ENCODE assay signal across 16 cellular contexts in the genomic region with DNA sequence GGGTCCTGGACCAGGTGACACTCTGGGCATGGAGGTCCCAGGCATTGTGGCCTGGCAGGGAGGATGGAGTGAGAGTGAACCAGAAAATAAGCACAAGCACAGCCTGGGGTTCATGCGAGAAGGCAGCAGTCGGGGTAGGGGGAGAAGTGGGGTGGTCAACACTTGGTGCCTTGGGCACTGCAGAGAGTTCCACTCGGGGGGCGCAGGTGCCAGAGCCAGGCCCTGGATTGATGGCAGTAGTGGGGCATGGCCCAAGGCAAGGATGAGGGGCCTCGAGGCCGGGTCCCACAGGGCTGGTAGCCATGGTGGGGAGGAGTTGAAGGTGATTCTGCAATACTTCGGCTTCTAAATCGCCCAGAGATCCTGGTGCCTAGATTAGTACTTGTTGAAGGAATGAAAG.
A peak's percentile ranks its signal among the peaks of the same experiment; 100 is the strongest.
DNase-seq lines count a peak whose midpoint lies in the region; ATAC-seq and TF ChIP-seq lines count a peak whose summit lies in the region.
"Had no signal": no experiment of that assay in that cellular context is flagged by ENCODE, and none has a peak within 500 bp of the region (broad histone marks: within the 10 kb centered on the region; RNA-seq: fewer than 3 reads in every experiment).

No MANE protein-coding gene starts in this region.

- H3K4ac ChIP-seq in neuronal stem cell (ENCODE audit: low read length) = no peak overlapping the region

- WGBS in right cardiac atrium = 89% methylated on average over 8 of the region's 8 CpGs
- WGBS in heart right ventricle, 2 donors = 84 to 93% methylated on average over 8 of the region's 8 CpGs
- WGBS in neuronal stem cell (ENCODE audit: extremely low coverage in 2 of 2, insufficient read length in 2 of 2, insufficient replicate concordance in 1 of 2), 2 donors = no CpG with 5 or more reads among the region's 8 CpGs

- DNase-seq in right cardiac atrium (peak in 2 of 3 donors; percentile 21 to 32), heart right ventricle (no peak), memory B cell (ENCODE audit: low spot score in 2 of 2) (no peak), neuronal stem cell (ENCODE audit: low spot score) (no peak), HEK293T (ENCODE audit: extremely low spot score) (no peak)
- no peak for DNase-seq in activated T-helper 2 cell treated with anti-CD3 and anti-CD28 coated beads, Interferon-gamma antibody, Interleukin-2, Interleukin-4, amounts not matched to agents 10 μg/mL and 5 μg/mL and 100 μg/mL, durations not matched to agents 14 hours and 24 hours and 36 hours (ENCODE audit: low spot score)
- DNase-seq: C1 segment of cervical spinal cord, Calu3, COR-L47, DMS53, DMS79 treated with DMSO at 0.1 percent for 48 hours, GF-D8, GOT3, HCEC 1CT had no signal

- H3K36me3 ChIP-seq in heart right ventricle (no peaks in the 10 kb centered on the region), neuronal stem cell (replicated peaks in 1 of 2; ENCODE audit: control insufficient read depth in 2 of 2, insufficient read depth in 2 of 2, low read length in 2 of 2) (no peaks in the 10 kb centered on the region)

- no peak overlapping the region for H2BK15ac ChIP-seq in neuronal stem cell (ENCODE audit: low read length)

- TF ChIP-seq CTCF in heart right ventricle (IDR thresholded peaks at IDR 0.05) = no peak

- no peak overlapping the region for H3K4me3 Mint-ChIP-seq in memory B cell
- no peak overlapping the region for H3K4me3 Mint-ChIP-seq in activated T-helper 2 cell treated with anti-CD3 and anti-CD28 coated beads, Interferon-gamma antibody, Interleukin-2, Interleukin-4, amounts not matched to agents 10 μg/mL and 5 μg/mL and 100 μg/mL, durations not matched to agents 14 hours and 24 hours and 36 hours (ENCODE audit: low read depth)
- H3K4me3 Mint-ChIP-seq: CD4-positive, alpha-beta memory T cell had no signal

- peak overlapping the region; percentile 53 for H3K18ac ChIP-seq in neuronal stem cell (ENCODE audit: low read length)

- H3K4me1 Mint-ChIP-seq in memory B cell = peaks cover 2% of the 10 kb centered on the region
- no peaks in the 10 kb centered on the region for H3K4me1 Mint-ChIP-seq in activated T-helper 2 cell treated with anti-CD3 and anti-CD28 coated beads, Interferon-gamma antibody, Interleukin-2, Interleukin-4, amounts not matched to agents 10 μg/mL and 5 μg/mL and 100 μg/mL, durations not matched to agents 14 hours and 24 hours and 36 hours (ENCODE audit: low read depth)

- H3K4me1 ChIP-seq in right cardiac atrium (ENCODE audit: control insufficient read depth, insufficient read depth, low read length) = no peaks in the 10 kb centered on the region
- no peaks in the 10 kb centered on the region for H3K4me1 ChIP-seq in heart right ventricle
- H3K4me1 ChIP-seq in neuronal stem cell (ENCODE audit: control insufficient read depth in 2 of 2, insufficient read depth in 1 of 2, low read depth in 1 of 2, low read length in 2 of 2) = peaks cover 0 to 5% of the 10 kb centered on the region in 2 donors

- ATAC-seq in right cardiac atrium = no peak
- no peak for ATAC-seq in heart right ventricle
- ATAC-seq in memory B cell (ENCODE audit: low read depth) = no peak
- no peak for ATAC-seq in GM18511 (IDR thresholded peaks at IDR 0.05; ENCODE audit: unreplicated experiment)

- no peak overlapping the region for H4K8ac ChIP-seq in neuronal stem cell (ENCODE audit: low read depth, low read length)

- CTCF ChIA-PET in HEK293T (lab: Yijun Ruan, JAX) = no interaction called here

- no peak overlapping the region for H3K4me3 ChIP-seq in right cardiac atrium (ENCODE audit: low read length)
- no peak overlapping the region for H3K4me3 ChIP-seq in heart right ventricle
- no peak overlapping the region for H3K4me3 ChIP-seq in neuronal stem cell (ENCODE audit: low read length in 2 of 2)

- H2AFZ ChIP-seq in neuronal stem cell (ENCODE audit: low read length) = no peak overlapping the region

- peaks cover 13% of the 10 kb centered on the region for H3K36me3 Mint-ChIP-seq in memory B cell
- H3K36me3 Mint-ChIP-seq in activated T-helper 2 cell treated with anti-CD3 and anti-CD28 coated beads, Interferon-gamma antibody, Interleukin-2, Interleukin-4, amounts not matched to agents 10 μg/mL and 5 μg/mL and 100 μg/mL, durations not matched to agents 14 hours and 24 hours and 36 hours (ENCODE audit: low read depth) = no peaks in the 10 kb centered on the region

- H3K9me3 ChIP-seq in right cardiac atrium (ENCODE audit: control insufficient read depth, low read length) = no peaks in the 10 kb centered on the region
- no peaks in the 10 kb centered on the region for H3K9me3 ChIP-seq in heart right ventricle
- no peaks in the 10 kb centered on the region for H3K9me3 ChIP-seq in neuronal stem cell (replicated peaks in 1 of 2; ENCODE audit: control insufficient read depth in 2 of 2, insufficient read depth in 1 of 2, low read depth in 1 of 2, low read length in 2 of 2)

- no peak overlapping the region for H2BK12ac ChIP-seq in neuronal stem cell (ENCODE audit: low read length)

- intact Hi-C loops in right cardiac atrium (cut with DNase I) (no loop called here), heart right ventricle (cut with DNase I) (no loop called here)
- intact Hi-C loops in activated T-helper 2 cell treated with anti-CD3 and anti-CD28 coated beads, Interferon-gamma antibody, Interleukin-2, Interleukin-4, amounts not matched to agents 10 μg/mL and 5 μg/mL and 100 μg/mL, durations not matched to agents 14 hours and 24 hours and 36 hours (cut with micrococcal nuclease) = no loop called here

- H3K4me2 ChIP-seq in neuronal stem cell (ENCODE audit: insufficient read depth, low read length, poor library complexity, severe bottlenecking) = no peak overlapping the region

- POLR2A ChIA-PET in HEK293T (lab: Yijun Ruan, JAX) = no interaction called here

- H4K91ac ChIP-seq in neuronal stem cell (ENCODE audit: low read depth, low read length, poor library complexity) = no peak overlapping the region

- peak overlapping the region; percentile 72 for H3K27ac Mint-ChIP-seq in memory B cell
- H3K27ac Mint-ChIP-seq in activated T-helper 2 cell treated with anti-CD3 and anti-CD28 coated beads, Interferon-gamma antibody, Interleukin-2, Interleukin-4, amounts not matched to agents 10 μg/mL and 5 μg/mL and 100 μg/mL, durations not matched to agents 14 hours and 24 hours and 36 hours = no peak overlapping the region

- H3K14ac ChIP-seq in neuronal stem cell (ENCODE audit: low read length) = peak overlapping the region; percentile 63

- no peak overlapping the region for H3K23ac ChIP-seq in neuronal stem cell (ENCODE audit: low read depth, low read length, poor library complexity)

- H3K27me3 Mint-ChIP-seq in memory B cell = no peaks in the 10 kb centered on the region
- no peaks in the 10 kb centered on the region for H3K27me3 Mint-ChIP-seq in activated T-helper 2 cell treated with anti-CD3 and anti-CD28 coated beads, Interferon-gamma antibody, Interleukin-2, Interleukin-4, amounts not matched to agents 10 μg/mL and 5 μg/mL and 100 μg/mL, durations not matched to agents 14 hours and 24 hours and 36 hours (ENCODE audit: low read depth)
- H3K27me3 Mint-ChIP-seq: CD4-positive, alpha-beta memory T cell had no signal

- no peak overlapping the region for H2BK120ac ChIP-seq in neuronal stem cell (ENCODE audit: low read depth, low read length)

- H2AK5ac ChIP-seq in neuronal stem cell (ENCODE audit: low read depth, low read length) = no peak overlapping the region

- H3K9me3 Mint-ChIP-seq in memory B cell = no peaks in the 10 kb centered on the region
- no peaks in the 10 kb centered on the region for H3K9me3 Mint-ChIP-seq in activated T-helper 2 cell treated with anti-CD3 and anti-CD28 coated beads, Interferon-gamma antibody, Interleukin-2, Interleukin-4, amounts not matched to agents 10 μg/mL and 5 μg/mL and 100 μg/mL, durations not matched to agents 14 hours and 24 hours and 36 hours

- H3K27me3 ChIP-seq in right cardiac atrium (ENCODE audit: control insufficient read depth, insufficient read depth) (no peaks in the 10 kb centered on the region), heart right ventricle (no peaks in the 10 kb centered on the region), neuronal stem cell (ENCODE audit: control insufficient read depth in 3 of 3, insufficient read depth in 3 of 3, low read depth in 1 of 3, low read length in 3 of 3) (no peaks in the 10 kb centered on the region)

- no peak overlapping the region for H3K9ac ChIP-seq in neuronal stem cell (ENCODE audit: low read depth, low read length, poor library complexity)

- H3K27ac ChIP-seq in right cardiac atrium (ENCODE audit: low read length) (no peak overlapping the region), heart right ventricle (no peak overlapping the region), neuronal stem cell (replicated peaks; ENCODE audit: low read length) (no peak overlapping the region)

- H2BK5ac ChIP-seq in neuronal stem cell (ENCODE audit: low read length) = no peak overlapping the region

- H3K79me1 ChIP-seq in neuronal stem cell (ENCODE audit: low read depth, low read length) = no peaks in the 10 kb centered on the region

TF ChIP-seq in HEK293T, 16 proteins besides CTCF, POLR2A, EP300 and RAD21:
- TF ChIP-seq FOXM1 (IDR thresholded peaks at IDR 0.05; ENCODE audit: borderline replicate concordance) (no peak), FOXA1 (IDR thresholded peaks at IDR 0.05) (no peak), NFRKB (IDR thresholded peaks at IDR 0.05) (no peak)
- TF ChIP-seq, protein P1, sequence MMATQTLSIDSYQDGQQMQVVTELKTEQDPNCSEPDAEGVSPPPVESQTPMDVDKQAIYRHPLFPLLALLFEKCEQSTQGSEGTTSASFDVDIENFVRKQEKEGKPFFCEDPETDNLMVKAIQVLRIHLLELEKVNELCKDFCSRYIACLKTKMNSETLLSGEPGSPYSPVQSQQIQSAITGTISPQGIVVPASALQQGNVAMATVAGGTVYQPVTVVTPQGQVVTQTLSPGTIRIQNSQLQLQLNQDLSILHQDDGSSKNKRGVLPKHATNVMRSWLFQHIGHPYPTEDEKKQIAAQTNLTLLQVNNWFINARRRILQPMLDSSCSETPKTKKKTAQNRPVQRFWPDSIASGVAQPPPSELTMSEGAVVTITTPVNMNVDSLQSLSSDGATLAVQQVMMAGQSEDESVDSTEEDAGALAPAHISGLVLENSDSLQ (IDR thresholded peaks at IDR 0.05) = no peak

Comparison
In these comparisons a context has a peak if more than half of its experiments do, and no peak if none do; other contexts are left out.
1. DNase-seq: peak in right cardiac atrium (2 of 3); none in heart right ventricle (0 of 2), memory B cell (0 of 2), neuronal stem cell (single experiment), activated T-helper 2 cell treated with anti-CD3 and anti-CD28 coated beads, Interferon-gamma antibody, Interleukin-2, Interleukin-4, amounts not matched to agents 10 μg/mL and 5 μg/mL and 100 μg/mL, durations not matched to agents 14 hours and 24 hours and 36 hours (single experiment) and HEK293T (single experiment).